ENCODE assay signal across 11 cellular contexts in the genomic region with DNA sequence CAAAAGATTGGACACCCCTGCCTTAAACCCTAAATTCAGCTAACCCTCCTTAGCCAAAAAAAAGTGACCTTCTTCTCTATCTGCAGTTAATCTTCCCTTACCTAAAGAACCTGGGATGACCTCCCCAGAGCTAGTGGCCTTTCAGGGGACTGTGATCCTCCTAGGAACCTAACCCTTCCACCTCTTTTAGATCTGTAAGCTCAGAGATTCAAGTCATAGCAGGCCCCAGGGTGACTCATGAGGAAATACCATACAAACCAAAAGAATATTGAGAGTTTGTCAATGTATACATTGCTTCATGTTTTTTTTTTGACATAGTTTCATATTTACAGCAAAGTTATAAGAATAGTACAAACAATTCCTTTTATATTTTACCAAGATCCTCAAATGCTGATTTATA. TPM values are rescaled to one million over a fixed set of nuclear protein-coding genes. Genes with fewer than 3 reads are reported as not detected.
A peak's percentile ranks its signal among the peaks of the same experiment; 100 is the strongest.
DNase-seq lines count a peak whose midpoint lies in the region; ATAC-seq, FAIRE-seq and TF ChIP-seq lines count a peak whose summit lies in the region.
"Had no signal": no experiment of that assay in that cellular context is flagged by ENCODE, and none has a peak within 500 bp of the region (broad histone marks: within the 10 kb centered on the region; RNA-seq: fewer than 3 reads in every experiment).

No MANE protein-coding gene starts in this region.

- H3K9me1 ChIP-seq in endothelial cell of umbilical vein (replicated peaks; ENCODE audit: control insufficient read depth, extremely low read depth, insufficient read depth, low read length): no peaks in the 10 kb centered on the region

- H3K27me3 ChIP-seq in breast epithelium (no peaks in the 10 kb centered on the region), PC-3 (ENCODE audit: low read length) (no peaks in the 10 kb centered on the region), endothelial cell of umbilical vein (ENCODE audit: control insufficient read depth in 2 of 2, insufficient read depth in 2 of 2, low read length in 2 of 2) (peaks cover 0 to 6% of the 10 kb centered on the region in 2 experiments)

- H3K4me1 Mint-ChIP-seq in MCF 10A (ENCODE audit: insufficient read depth, unreplicated experiment): peaks cover 25% of the 10 kb centered on the region
- peaks cover 30 to 59% of the 10 kb centered on the region in 2 donors for H3K4me1 Mint-ChIP-seq in stimulated activated naive B cell treated with anti-CD40 and anti-IgM and Interleukin-4, amounts not matched to agents 10 μg/mL and 1 μg/mL and 100 μg/mL, for 72 hours

- H3K4me3 Mint-ChIP-seq in MCF 10A (ENCODE audit: unreplicated experiment): peak overlapping the region; percentile 15
- H3K4me3 Mint-ChIP-seq in stimulated activated naive B cell treated with anti-CD40 and anti-IgM and Interleukin-4, amounts not matched to agents 10 μg/mL and 1 μg/mL and 100 μg/mL, for 72 hours: peak overlapping the region in 1 of 2 donors; percentile 23
- H3K4me3 Mint-ChIP-seq: CD4-positive, alpha-beta T cell had no signal

- ATAC-seq in PC-3 (peak; percentile 89), HG02938 (IDR thresholded peaks at IDR 0.05; ENCODE audit: unreplicated experiment) (no peak)
- ATAC-seq in stimulated activated naive B cell treated with anti-CD40 and anti-IgM and Interleukin-4, amounts not matched to agents 10 μg/mL and 1 μg/mL and 100 μg/mL, for 72 hours (replicated peaks): peak; percentile 53 to 54

- FAIRE-seq in endothelial cell of umbilical vein (lab: Jason Lieb, UNC): peak; percentile 58
- FAIRE-seq: islet of Langerhans had no signal

- H3K9me3 ChIP-seq in breast epithelium: no peaks in the 10 kb centered on the region
- no peaks in the 10 kb centered on the region for H3K9me3 ChIP-seq in PC-3 (ENCODE audit: low read length)
- H3K9me3 ChIP-seq in endothelial cell of umbilical vein (replicated peaks; ENCODE audit: control insufficient read depth, insufficient read depth, low read length): no peaks in the 10 kb centered on the region

- BruUV-seq in MCF 10A (replicated peaks; lab: Mats Ljungman, UMichigan) (no TSS peak), PC-3 (replicated peaks; lab: Mats Ljungman, UMichigan) (no TSS peak), endothelial cell of umbilical vein (replicated peaks; lab: Mats Ljungman, UMichigan) (no TSS peak)

- dilution Hi-C loops in endothelial cell of umbilical vein (cut with MboI; ENCODE audit: extremely low pct_ligation_motif_present, low sequenced_read_pairs): no loop called here

- peak overlapping the region; percentile 79 for H3K27ac Mint-ChIP-seq in MCF 10A (ENCODE audit: low read depth, unreplicated experiment)
- peak overlapping the region; percentile 68 for H3K27ac Mint-ChIP-seq in stimulated activated naive B cell treated with anti-CD40 and anti-IgM and Interleukin-4, amounts not matched to agents 10 μg/mL and 1 μg/mL and 100 μg/mL, for 72 hours
- H3K27ac Mint-ChIP-seq: CD4-positive, alpha-beta T cell had no signal

- H3K9me2 ChIP-seq in PC-3 (replicated peaks; ENCODE audit: low read length): no peaks in the 10 kb centered on the region

- no peaks in the 10 kb centered on the region for H3K36me3 Mint-ChIP-seq in MCF 10A (ENCODE audit: insufficient read depth, unreplicated experiment)
- no peaks in the 10 kb centered on the region for H3K36me3 Mint-ChIP-seq in stimulated activated naive B cell treated with anti-CD40 and anti-IgM and Interleukin-4, amounts not matched to agents 10 μg/mL and 1 μg/mL and 100 μg/mL, for 72 hours

- H3K4me2 ChIP-seq in PC-3 (ENCODE audit: low read length) (peak overlapping the region; percentile 8; the same call in 1 of the 2 replicates), endothelial cell of umbilical vein (ENCODE audit: insufficient read depth, low read length) (no peak overlapping the region)

- H3K79me2 ChIP-seq in PC-3 (ENCODE audit: low read length): no peaks in the 10 kb centered on the region
- no peaks in the 10 kb centered on the region for H3K79me2 ChIP-seq in endothelial cell of umbilical vein (ENCODE audit: control insufficient read depth, insufficient read depth, low read length)

- H3K27ac ChIP-seq in breast epithelium (no peak overlapping the region), PC-3 (ENCODE audit: low read length) (no peak overlapping the region), endothelial cell of umbilical vein (ENCODE audit: insufficient read depth, low read depth, low read length) (no peak overlapping the region)

- no peaks in the 10 kb centered on the region for H3K9me3 Mint-ChIP-seq in MCF 10A (ENCODE audit: unreplicated experiment)
- no peaks in the 10 kb centered on the region for H3K9me3 Mint-ChIP-seq in stimulated activated naive B cell treated with anti-CD40 and anti-IgM and Interleukin-4, amounts not matched to agents 10 μg/mL and 1 μg/mL and 100 μg/mL, for 72 hours
- H3K9me3 Mint-ChIP-seq: CD4-positive, alpha-beta T cell had no signal

- H2AFZ ChIP-seq in PC-3 (ENCODE audit: low read length) (no peak overlapping the region), endothelial cell of umbilical vein (ENCODE audit: low read depth, low read length) (no peak overlapping the region)

- TF ChIP-seq POLR2A in breast epithelium (IDR thresholded peaks at IDR 0.05): no peak
- TF ChIP-seq POLR2A in endothelial cell of umbilical vein (IDR thresholded peaks at IDR 0.05; ENCODE audit: low read depth, low read length): no peak

- CTCF ChIA-PET in MCF 10A (lab: Yijun Ruan, JAX): interaction anchor here (0.5 to 1.2 kb wide), 3 partner anchors 53 to 1085 kb away, joined by 4 to 6 read pairs (median 5); no protein-coding TSS in a partner anchor
- CTCF ChIA-PET in PC-3 (lab: Charles Lee): no interaction called here
- CTCF ChIA-PET in endothelial cell of umbilical vein (lab: Charles Lee): interaction anchor here (0.6 to 1.2 kb wide), 3 partner anchors 15 to 53 kb away, joined by 3 to 4 read pairs (median 4); no protein-coding TSS in a partner anchor

- POLR2A ChIA-PET in MCF 10A (lab: Yijun Ruan, JAX) (interaction anchor here (0.7 to 2.7 kb wide), 10 partner anchors 9 to 153 kb away, joined by 3 to 21 read pairs (median 4); a partner anchor contains a TSS), PC-3 (lab: Charles Lee; ENCODE audit: unreplicated experiment) (interaction anchor here (0.6 to 0.7 kb wide), 2 partner anchors 65 to 145 kb away, joined by 5 to 12 read pairs; no protein-coding TSS in a partner anchor), endothelial cell of umbilical vein (lab: Charles Lee) (interaction anchor here (0.6 kb wide), 1 partner anchor 19 kb away, joined by 4 read pairs; no protein-coding TSS in a partner anchor)

- TF ChIP-seq CTCF in MCF 10A (IDR thresholded peaks at IDR 0.05; ENCODE audit: unreplicated experiment): no peak
- no peak for TF ChIP-seq CTCF in breast epithelium (IDR thresholded peaks at IDR 0.05)
- no peak for TF ChIP-seq CTCF in PC-3 (conservative IDR thresholded peaks at IDR 0.05; ENCODE audit: low read depth, low read length)
- no peak for TF ChIP-seq CTCF in endothelial cell of umbilical vein (IDR thresholded peaks at IDR 0.05; ENCODE audit: extremely low read depth in 1 of 2, insufficient read depth in 1 of 2, low read depth in 1 of 2, low read length in 2 of 2)

- H4K20me1 ChIP-seq in PC-3 (ENCODE audit: low read length) (no peaks in the 10 kb centered on the region), endothelial cell of umbilical vein (replicated peaks; ENCODE audit: control insufficient read depth, extremely low read depth, insufficient read depth, low read length) (no peaks in the 10 kb centered on the region)

- intact Hi-C loops in MCF 10A (cut with micrococcal nuclease) (loop anchor here (5.0 kb wide), 1 partner anchor 53 kb away; a partner anchor contains a TSS), breast epithelium (cut with DNase I; ENCODE audit: low total_unique reads) (no loop called here), PC-3 (cut with micrococcal nuclease) (no loop called here), endothelial cell of umbilical vein (cut with micrococcal nuclease) (no loop called here)

- peak; percentile 85 for DNase-seq in MCF 10A (ENCODE audit: unreplicated experiment)
- DNase-seq in breast epithelium (ENCODE audit: low spot score in 2 of 2): no peak
- DNase-seq in PC-3: peak; percentile 76
- peak; percentile 15 for DNase-seq in endothelial cell of umbilical vein (ENCODE audit: low read depth, low spot score)
- DNase-seq in stimulated activated naive B cell treated with anti-CD40 and anti-IgM and Interleukin-4, amounts not matched to agents 10 μg/mL and 1 μg/mL and 100 μg/mL, for 72 hours: no peak
- no peak for DNase-seq in NCI-H1048 (lab: John Stamatoyannopoulos, UW)
- DNase-seq in inferior parietal cortex (ENCODE audit: extremely low spot score): no peak
- DNase-seq: CD4-positive, alpha-beta T cell; central memory CD4-positive, alpha-beta T cell had no signal

- H3K4me1 ChIP-seq in breast epithelium: no peaks in the 10 kb centered on the region
- peaks cover 7% of the 10 kb centered on the region for H3K4me1 ChIP-seq in PC-3 (ENCODE audit: insufficient read depth, low read length)
- H3K4me1 ChIP-seq in endothelial cell of umbilical vein (ENCODE audit: control insufficient read depth, extremely low read depth, insufficient read depth, low read length): peaks cover 4% of the 10 kb centered on the region

- no peaks in the 10 kb centered on the region for H3K27me3 Mint-ChIP-seq in MCF 10A (ENCODE audit: insufficient read depth, unreplicated experiment)
- no peaks in the 10 kb centered on the region for H3K27me3 Mint-ChIP-seq in stimulated activated naive B cell treated with anti-CD40 and anti-IgM and Interleukin-4, amounts not matched to agents 10 μg/mL and 1 μg/mL and 100 μg/mL, for 72 hours
- H3K27me3 Mint-ChIP-seq: CD4-positive, alpha-beta T cell had no signal

- no peaks in the 10 kb centered on the region for H3F3A ChIP-seq in PC-3 (ENCODE audit: low read length, unreplicated experiment)

- H3K4me3 ChIP-seq in breast epithelium (no peak overlapping the region), PC-3 (ENCODE audit: low read length) (no peak overlapping the region), endothelial cell of umbilical vein (replicated peaks in 1 of 3; ENCODE audit: insufficient read depth in 1 of 3, low read depth in 1 of 3, low read length in 3 of 3) (no peak overlapping the region)

- H3K9ac ChIP-seq in PC-3 (ENCODE audit: low read length) (no peak overlapping the region), endothelial cell of umbilical vein (replicated peaks; ENCODE audit: extremely low read depth, insufficient read depth, low read length) (no peak overlapping the region)

- H3K36me3 ChIP-seq in breast epithelium (no peaks in the 10 kb centered on the region), PC-3 (ENCODE audit: low read depth, low read length) (no peaks in the 10 kb centered on the region), endothelial cell of umbilical vein (ENCODE audit: control insufficient read depth in 2 of 2, extremely low read depth in 1 of 2, insufficient read depth in 2 of 2, low read length in 2 of 2) (no peaks in the 10 kb centered on the region)

RNA-seq across cellular contexts. Expression of a gene that starts 38.3 kb away (rescaled TPM):
- total RNA-seq in MCF 10A (2022) (not detected in 2 replicates), breast epithelium (not detected), PC-3 (2014; rRNA removed) (not detected in 2 replicates), endothelial cell of umbilical vein (not detected in 2 replicates)
- polyA plus RNA-seq in endothelial cell of umbilical vein: not detected in 2 replicates
- not detected in 2 replicates for polyA plus RNA-seq in endothelial cell of umbilical vein (2011; cell fraction: cytosol; rRNA removed)
- polyA plus RNA-seq in endothelial cell of umbilical vein (2011; cell fraction: nucleus; rRNA removed): not detected in 2 replicates
- not detected in 2 replicates for polyA plus RNA-seq in endothelial cell of umbilical vein (2012)
- not detected in 2 replicates for polyA minus RNA-seq in endothelial cell of umbilical vein
- polyA minus RNA-seq in endothelial cell of umbilical vein (2011; cell fraction: cytosol; rRNA and poly(A)+ RNA removed): not detected
- not detected in 2 replicates for polyA minus RNA-seq in endothelial cell of umbilical vein (2011; cell fraction: nucleus; rRNA and poly(A)+ RNA removed)

RNA-seq across cellular contexts. Expression of a gene that starts 54.4 kb away (rescaled TPM):
- total RNA-seq in MCF 10A (2022): 111 and 143 TPM in 2 replicates
- 100 to 1,000 TPM in 2 of 3 donors, 10 to 100 TPM in 1; 82.6 to 136 (median 125) TPM for total RNA-seq in breast epithelium
- total RNA-seq in PC-3 (2014; rRNA removed): 59.4 and 66.3 TPM in 2 replicates
- total RNA-seq in endothelial cell of umbilical vein: 132 and 138 TPM in 2 replicates
- 13.2 and 19.1 TPM in 2 replicates for polyA plus RNA-seq in endothelial cell of umbilical vein
- polyA plus RNA-seq in endothelial cell of umbilical vein (2011; cell fraction: cytosol; rRNA removed): 20.9 and 21.0 TPM in 2 replicates
- polyA plus RNA-seq in endothelial cell of umbilical vein (2011; cell fraction: nucleus; rRNA removed): 29.8 and 35.8 TPM in 2 replicates
- 44.6 and 61.7 TPM in 2 replicates for polyA plus RNA-seq in endothelial cell of umbilical vein (2012)
- 115 and 136 TPM in 2 replicates for polyA minus RNA-seq in endothelial cell of umbilical vein
- polyA minus RNA-seq in endothelial cell of umbilical vein (2011; cell fraction: cytosol; rRNA and poly(A)+ RNA removed): 37.5 TPM
- polyA minus RNA-seq in endothelial cell of umbilical vein (2011; cell fraction: nucleus; rRNA and poly(A)+ RNA removed): 71.4 and 99.7 TPM in 2 replicates

Comparison
In these comparisons a context has a peak if more than half of its experiments do, and no peak if none do; other contexts are left out.
1. DNase-seq: peak in MCF 10A (single experiment), PC-3 (single experiment) and endothelial cell of umbilical vein (single experiment); none in breast epithelium (0 of 2), stimulated activated naive B cell treated with anti-CD40 and anti-IgM and Interleukin-4, amounts not matched to agents 10 μg/mL and 1 μg/mL and 100 μg/mL, for 72 hours (single experiment), NCI-H1048 (single experiment) and inferior parietal cortex (single experiment).